Comparison of ENCODE assay signal across 23 cellular contexts in the genomic region with DNA sequence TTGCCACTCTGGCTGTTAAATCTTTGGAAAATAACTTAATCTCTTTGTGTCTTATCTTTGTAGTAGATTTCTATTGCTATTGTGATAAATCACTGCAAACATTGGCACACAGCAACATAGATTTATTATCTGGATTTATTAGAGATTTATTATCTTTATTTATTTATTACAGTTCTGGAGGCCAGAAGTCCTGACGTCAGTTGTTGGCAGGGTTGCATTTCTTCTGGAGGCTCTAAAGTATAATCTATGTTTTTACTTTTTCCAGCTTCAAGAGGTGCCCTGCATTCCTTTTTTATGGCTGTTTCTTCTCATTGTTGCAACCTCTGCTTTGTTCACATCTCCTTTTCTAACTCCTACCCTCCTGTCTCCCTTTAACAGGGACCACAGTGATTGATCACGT.
DNase-seq lines count a peak whose midpoint lies in the region; TF ChIP-seq lines count a peak whose summit lies in the region.
"Had no signal": no experiment of that assay in that cellular context is flagged by ENCODE, and none has a peak within 500 bp of the region (broad histone marks: within the 10 kb centered on the region; RNA-seq: fewer than 3 reads in every experiment).

No MANE protein-coding gene starts in this region.

- peaks cover 0 to 14% (median 3%) of the 10 kb centered on the region in 4 donors for H3K9me3 ChIP-seq in stomach
- H3K9me3 ChIP-seq: Caco-2 had no signal

- no peak for TF ChIP-seq CTCF in LNCaP clone FGC (IDR thresholded peaks at IDR 0.05; ENCODE audit: control insufficient read depth, extremely low read depth, insufficient read depth)
- TF ChIP-seq CTCF in VCaP (conservative IDR thresholded peaks at IDR 0.05): no peak
- no peak for TF ChIP-seq CTCF in stomach (IDR thresholded peaks at IDR 0.05)

- no peak for TF ChIP-seq EP300 in stomach (IDR thresholded peaks at IDR 0.05)

- H3K4me3 ChIP-seq in LNCaP clone FGC (ENCODE audit: low read depth, low read length): no peak overlapping the region
- no peak overlapping the region for H3K4me3 ChIP-seq in stomach
- H3K4me3 ChIP-seq: BLaER1 treated with 17β-estradiol and CSF1 and Interleukin-3, amounts not matched to agents 10 nM and 100 nM; GM12878 had no signal

- no peaks in the 10 kb centered on the region for H3K27me3 ChIP-seq in stomach
- H3K27me3 ChIP-seq: BLaER1 treated with 17β-estradiol and CSF1 and Interleukin-3, amounts not matched to agents 10 nM and 100 nM had no signal

- intact Hi-C loops in stomach (cut with DNase I; ENCODE audit: low total_unique reads): no loop called here

- WGBS in stomach, 5 donors: 39 to 43% (median 42%) methylated on average over 2 of the region's 2 CpGs

- H3K4me1 ChIP-seq in stomach: no peaks in the 10 kb centered on the region
- H3K4me1 ChIP-seq: BLaER1 treated with 17β-estradiol and CSF1 and Interleukin-3, amounts not matched to agents 10 nM and 100 nM; Caco-2 had no signal

- H3K27ac ChIP-seq in VCaP: peak overlapping the region; percentile 63
- H3K27ac ChIP-seq in stomach: no peak overlapping the region
- H3K27ac ChIP-seq: BLaER1 treated with 17β-estradiol and CSF1 and Interleukin-3, amounts not matched to agents 10 nM and 100 nM; C4-2B had no signal

- no peak for TF ChIP-seq POLR2A in stomach (IDR thresholded peaks at IDR 0.05)

- DNase-seq in LNCaP clone FGC (ENCODE audit: low read depth) (peak; percentile 31), amniotic epithelial cell (ENCODE audit: low read depth) (peak; percentile 44), stomach (peak; percentile 55), AG08395 (ENCODE audit: low spot score) (no peak), NCI-H187 (lab: John Stamatoyannopoulos, UW) (no peak), DMS114 treated with DMSO at 0.1 percent for 48 hours (lab: John Stamatoyannopoulos, UW; ENCODE audit: unreplicated experiment) (no peak)
- DNase-seq: 8988T; ACHN; AML-193; Caco-2; Calu3; CD4-positive, alpha-beta T cell; CD8-positive, alpha-beta T cell; DMS153; DMS53; DMS79; DND-41; EL; GDM1 had no signal

- no peaks in the 10 kb centered on the region for H3K36me3 ChIP-seq in stomach
- H3K36me3 ChIP-seq: BLaER1 treated with 17β-estradiol and CSF1 and Interleukin-3, amounts not matched to agents 10 nM and 100 nM had no signal

Comparison
In these comparisons a context has a peak if more than half of its experiments do, and no peak if none do; other contexts are left out.
1. DNase-seq: peak in LNCaP clone FGC (single experiment), amniotic epithelial cell (single experiment) and stomach (single experiment); none in AG08395 (single experiment), NCI-H187 (0 of 2) and DMS114 treated with DMSO at 0.1 percent for 48 hours (single experiment).